ENCODE assay signal across 8 cellular contexts in genomic region chr7:127347567-127348246, GRCh38. TPM values are rescaled to one million over a fixed set of nuclear protein-coding genes. Genes with fewer than 3 reads are reported as not detected.
DNase-seq lines count a peak whose midpoint lies in the region; ATAC-seq and TF ChIP-seq lines count a peak whose summit lies in the region.

No MANE protein-coding gene starts in this region.

- no peaks in the 10 kb centered on the region for H3K36me3 ChIP-seq in HUES6 (ENCODE audit: control insufficient read depth, insufficient read depth, low read length)

- peaks cover 53% of the 10 kb centered on the region for H3K27me3 ChIP-seq in HUES6 (ENCODE audit: control insufficient read depth, insufficient read depth, low read length)

- peak; percentile 25 for DNase-seq in Caki2 (ENCODE audit: low read depth)
- peak; percentile 88 for DNase-seq in RPMI8226
- DNase-seq in activated naive CD4-positive, alpha-beta T cell treated with anti-CD3 and anti-CD28 coated beads for 36 hours, result peak; percentile 77
- peak; percentile 42 for DNase-seq in globus pallidus (ENCODE audit: low spot score)
- peak; percentile 18 for DNase-seq in pons (ENCODE audit: low spot score)
- DNase-seq in type B pancreatic cell (ENCODE audit: extremely low spot score, unreplicated experiment), result peak; percentile 80

- H3K4me1 Mint-ChIP-seq in activated naive CD4-positive, alpha-beta T cell treated with anti-CD3 and anti-CD28 coated beads for 36 hours (ENCODE audit: low read depth), result peaks cover 21% of the 10 kb centered on the region
- no peaks in the 10 kb centered on the region for H3K4me1 Mint-ChIP-seq in type B pancreatic cell (ENCODE audit: unreplicated experiment)

- H3K27ac ChIP-seq in HUES6 (ENCODE audit: low read depth, low read length), result no peak overlapping the region

- H3K4me3 Mint-ChIP-seq in activated naive CD4-positive, alpha-beta T cell treated with anti-CD3 and anti-CD28 coated beads for 36 hours, result peak overlapping the region; percentile 36
- peak overlapping the region; percentile 75 for H3K4me3 Mint-ChIP-seq in type B pancreatic cell

- no peaks in the 10 kb centered on the region for H3K36me3 Mint-ChIP-seq in activated naive CD4-positive, alpha-beta T cell treated with anti-CD3 and anti-CD28 coated beads for 36 hours (ENCODE audit: low read depth)
- H3K36me3 Mint-ChIP-seq in type B pancreatic cell, result peaks cover 3% of the 10 kb centered on the region

- peak; percentile 98 for ATAC-seq in GM21381 (IDR thresholded peaks at IDR 0.05; ENCODE audit: unreplicated experiment)

- CTCF ChIA-PET in activated naive CD4-positive, alpha-beta T cell treated with anti-CD3 and anti-CD28 coated beads for 36 hours (lab: Charles Lee), result interaction anchor here (0.7 to 1.6 kb wide), 39 partner anchors 8 to 276 kb away, joined by 3 to 14 read pairs (median 3); partner anchors contain the start of genes GCC1 and ZNF800

- intact Hi-C loops in activated naive CD4-positive, alpha-beta T cell treated with anti-CD3 and anti-CD28 coated beads for 36 hours (cut with micrococcal nuclease), result loop anchor here (1.0 to 5.0 kb wide), 10 partner anchors 44 to 860 kb away; partner anchors contain the start of gene ARF5

- H3K9me3 ChIP-seq in HUES6 (ENCODE audit: control insufficient read depth, insufficient read depth, low read depth, low read length), result no peaks in the 10 kb centered on the region

- H3K4me1 ChIP-seq in HUES6 (ENCODE audit: control insufficient read depth, insufficient read depth, low read length), result no peaks in the 10 kb centered on the region

- H3K27me3 Mint-ChIP-seq in activated naive CD4-positive, alpha-beta T cell treated with anti-CD3 and anti-CD28 coated beads for 36 hours (ENCODE audit: low read depth), result no peaks in the 10 kb centered on the region
- peaks cover 26% of the 10 kb centered on the region for H3K27me3 Mint-ChIP-seq in type B pancreatic cell

- TF ChIP-seq CTCF in type B pancreatic cell (conservative IDR thresholded peaks at IDR 0.05), result peak; percentile 70

- H3K27ac Mint-ChIP-seq in activated naive CD4-positive, alpha-beta T cell treated with anti-CD3 and anti-CD28 coated beads for 36 hours, result no peak overlapping the region
- no peak overlapping the region for H3K27ac Mint-ChIP-seq in type B pancreatic cell

- peak overlapping the region; percentile 59 for H3K4me3 ChIP-seq in HUES6 (ENCODE audit: low read depth, low read length)

- no peaks in the 10 kb centered on the region for H3K9me3 Mint-ChIP-seq in activated naive CD4-positive, alpha-beta T cell treated with anti-CD3 and anti-CD28 coated beads for 36 hours
- no peaks in the 10 kb centered on the region for H3K9me3 Mint-ChIP-seq in type B pancreatic cell

- in situ Hi-C loops in Caki2 (cut with HindIII; ENCODE audit: low pct_unique_long_range_greater_than_20kb, low sequenced_read_pairs), result no loop called here

- H3K9ac ChIP-seq in HUES6 (ENCODE audit: low read length), result peak overlapping the region; percentile 31

RNA-seq across cellular contexts. Expression of gene ZNF800, which starts 44.8 kb away (rescaled TPM):
- 7.6 and 19.3 TPM in 2 replicates for total RNA-seq in Caki2 (2014; rRNA removed; shearing (Covaris generic); ENCODE audit: low replicate concordance)
- 10 to 100 TPM; 18.2 to 19.5 TPM for total RNA-seq in activated naive CD4-positive, alpha-beta T cell treated with anti-CD3 and anti-CD28 coated beads for 36 hours
- total RNA-seq in type B pancreatic cell (ENCODE audit: low replicate concordance), result 25.8 and 26.2 TPM in 2 replicates

Comparison
In these comparisons a context has a peak if more than half of its experiments do, and no peak if none do; other contexts are left out.
1. DNase-seq: peak in every context shown above with its lines; median percentile 88 in RPMI8226; 80 in type B pancreatic cell; 77 in activated naive CD4-positive, alpha-beta T cell treated with anti-CD3 and anti-CD28 coated beads for 36 hours; 42 in globus pallidus; 25 in Caki2; 18 in pons.